ENCODE assay signal across 17 cellular contexts in the genomic region with DNA sequence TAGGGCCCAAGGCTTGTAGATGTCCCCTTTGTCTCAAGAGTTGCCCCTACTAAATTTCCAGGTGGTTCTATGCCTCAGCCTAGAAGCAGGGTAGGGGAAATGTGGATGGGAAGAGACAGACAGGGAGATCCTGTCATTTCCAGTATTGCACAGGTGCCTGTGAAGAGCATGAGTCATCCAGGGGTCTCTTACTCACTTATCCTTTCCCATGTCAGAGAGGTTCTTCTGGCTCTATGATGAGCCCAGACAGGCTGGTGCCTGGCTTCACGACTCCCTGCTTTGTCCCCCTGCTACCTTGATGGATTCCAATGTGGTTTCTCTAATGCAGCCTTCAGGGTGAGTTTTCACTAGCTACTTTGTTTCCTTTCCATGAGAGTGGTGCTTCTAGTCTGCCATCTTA. TPM values are rescaled to one million over a fixed set of nuclear protein-coding genes. Genes with fewer than 3 reads are reported as not detected.
DNase-seq lines count a peak whose midpoint lies in the region; ATAC-seq and TF ChIP-seq lines count a peak whose summit lies in the region.
"Had no signal": no experiment of that assay in that cellular context is flagged by ENCODE, and none has a peak within 500 bp of the region (broad histone marks: within the 10 kb centered on the region; RNA-seq: fewer than 3 reads in every experiment).

No MANE protein-coding gene starts in this region.

- 40% methylated on average over 1 of the region's 1 CpG for WGBS in mammary epithelial cell (ENCODE audit: low coverage, missing lambda C conversion rate)

- BruUV-seq in mammary epithelial cell (replicated peaks; lab: Mats Ljungman, UMichigan), result no TSS peak

- H3K9ac ChIP-seq in mammary epithelial cell (ENCODE audit: insufficient read depth, low read length) (no peak overlapping the region), colonic mucosa (ENCODE audit: low read depth in 2 of 2, low read length in 2 of 2) (no peak overlapping the region)
- H3K9ac ChIP-seq: BLaER1 had no signal

- no peak overlapping the region for H2AFZ ChIP-seq in mammary epithelial cell (ENCODE audit: low read depth, low read length)
- H2AFZ ChIP-seq: GM23338 had no signal

- intact Hi-C loops in mammary epithelial cell (cut with micrococcal nuclease) (no loop called here), colonic mucosa (cut with DNase I) (no loop called here)

- no peak for ATAC-seq in HG03521 (IDR thresholded peaks at IDR 0.05; ENCODE audit: unreplicated experiment)
- ATAC-seq: GM23338, HCT116, K562 had no signal

- no peaks in the 10 kb centered on the region for H3K36me3 ChIP-seq in mammary epithelial cell (ENCODE audit: insufficient read depth, low read length)
- no peaks in the 10 kb centered on the region for H3K36me3 ChIP-seq in colonic mucosa
- H3K36me3 ChIP-seq: BLaER1 had no signal

- H4K20me1 ChIP-seq in mammary epithelial cell (ENCODE audit: insufficient read depth, low read length), result no peaks in the 10 kb centered on the region
- H4K20me1 ChIP-seq: BLaER1 had no signal

- no peaks in the 10 kb centered on the region for H3K79me2 ChIP-seq in mammary epithelial cell (ENCODE audit: insufficient read depth, low read length)

- H3K27ac ChIP-seq in mammary epithelial cell (ENCODE audit: insufficient read depth, low read depth, low read length) (no peak overlapping the region), colonic mucosa (no peak overlapping the region)
- H3K27ac ChIP-seq: BLaER1 had no signal

- in situ Hi-C loops in mammary epithelial cell (cut with MboI; ENCODE audit: low sequenced_read_pairs in 2 of 2), result no loop called here

- CTCF ChIA-PET in mammary epithelial cell (lab: Charles Lee; ENCODE audit: low non-redundant PET), result no interaction called here

- TF ChIP-seq CTCF in mammary epithelial cell (conservative IDR thresholded peaks at IDR 0.05 in 1 of 2, IDR thresholded peaks at IDR 0.05 in 1 of 2; ENCODE audit: extremely low read depth in 1 of 2, insufficient read depth in 1 of 2, low read depth in 1 of 2, low read length in 2 of 2) (no peak), colonic mucosa (IDR thresholded peaks at IDR 0.05) (no peak)

- peaks cover 3% of the 10 kb centered on the region for H3K9me3 ChIP-seq in mammary epithelial cell (replicated peaks; ENCODE audit: insufficient read depth, low read length)
- no peaks in the 10 kb centered on the region for H3K9me3 ChIP-seq in colonic mucosa
- H3K9me3 ChIP-seq: BLaER1 had no signal

- H3K4me2 ChIP-seq in mammary epithelial cell (ENCODE audit: insufficient read depth, low read depth, low read length), result no peak overlapping the region
- H3K4me2 ChIP-seq: BLaER1, GM23338 had no signal

- H3K4me3 ChIP-seq in mammary epithelial cell (replicated peaks in 1 of 3; ENCODE audit: insufficient read depth in 1 of 3, low read depth in 2 of 3, low read length in 3 of 3) (no peak overlapping the region), colonic mucosa (no peak overlapping the region)
- H3K4me3 ChIP-seq: BLaER1, GM23338, K562 had no signal

- H3K4me1 ChIP-seq in mammary epithelial cell (ENCODE audit: insufficient read depth, low read length) (no peaks in the 10 kb centered on the region), colonic mucosa (no peaks in the 10 kb centered on the region)
- H3K4me1 ChIP-seq: BLaER1 had no signal

- H3K27me3 ChIP-seq in mammary epithelial cell (ENCODE audit: insufficient read depth, low read length) (no peaks in the 10 kb centered on the region), colonic mucosa (no peaks in the 10 kb centered on the region)
- H3K27me3 ChIP-seq: BLaER1 had no signal

- peak; percentile 32 for DNase-seq in DMS53 (lab: John Stamatoyannopoulos, UW)
- peak; percentile 14 for DNase-seq in HPDE6-E6E7 (ENCODE audit: extremely low spot score)
- peak; percentile 35 for DNase-seq in mammary epithelial cell
- DNase-seq in islet precursor cell, result peak; percentile 77
- no peak for DNase-seq in stimulated activated naive CD4-positive, alpha-beta T cell (lab: John Stamatoyannopoulos, UW)
- no peak for DNase-seq in colonic mucosa
- no peak for DNase-seq in foreskin melanocyte
- DNase-seq: 8988T; CD4-positive, alpha-beta memory T cell; GF-D8; HFFc6; IMR-90 had no signal

- dilution Hi-C loops in mammary epithelial cell (cut with HindIII; ENCODE audit: low sequenced_read_pairs), result no loop called here

RNA-seq across cellular contexts. Expression of a gene that starts 35.2 kb away (rescaled TPM):
- total RNA-seq in mammary epithelial cell, result 1 to 10 TPM; 5.5 to 7.1 TPM
- polyA plus RNA-seq in mammary epithelial cell, result 2.6 TPM
- 31.6 TPM for polyA minus RNA-seq in mammary epithelial cell
- 10 to 100 TPM; 22.6 to 67.2 TPM for total RNA-seq in colonic mucosa

Comparison
In these comparisons a context has a peak if more than half of its experiments do, and no peak if none do; other contexts are left out.
1. DNase-seq: peak in DMS53 (single experiment), HPDE6-E6E7 (single experiment), mammary epithelial cell (single experiment) and islet precursor cell (single experiment); none in stimulated activated naive CD4-positive, alpha-beta T cell (0 of 6), colonic mucosa (single experiment) and foreskin melanocyte (single experiment).